23 cellular contexts compared by ENCODE assay signal in the genomic region with DNA sequence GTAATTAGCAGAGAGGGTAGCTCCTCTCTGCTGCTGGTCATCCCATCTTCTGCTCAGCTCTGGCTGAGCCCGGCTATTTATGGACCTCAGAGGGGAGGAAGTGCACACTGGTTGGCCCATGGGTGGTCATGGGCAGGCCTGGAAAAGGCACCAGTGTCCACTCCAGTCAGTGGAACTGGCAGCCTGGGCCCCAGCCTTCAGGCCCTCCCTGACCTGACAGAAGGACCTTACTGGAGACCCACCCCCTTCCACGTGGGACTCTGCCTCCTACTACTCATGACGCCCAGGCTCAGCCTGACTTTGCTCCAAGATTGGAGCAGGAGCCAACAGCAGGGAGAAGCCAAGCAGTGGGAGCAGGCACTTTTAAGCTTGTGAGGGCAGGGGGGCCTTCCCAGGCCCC. TPM values are rescaled to one million over a fixed set of nuclear protein-coding genes. Genes with fewer than 3 reads are reported as not detected.
DNase-seq lines count a peak whose midpoint lies in the region; ATAC-seq, FAIRE-seq and TF ChIP-seq lines count a peak whose summit lies in the region.
"Had no signal": no experiment of that assay in that cellular context is flagged by ENCODE, and none has a peak within 500 bp of the region (broad histone marks: within the 10 kb centered on the region; RNA-seq: fewer than 3 reads in every experiment).

No MANE protein-coding gene starts in this region.

- no peak overlapping the region for H3K18ac ChIP-seq in IMR-90 (ENCODE audit: low read depth, low read length)
- H3K18ac ChIP-seq in H1 (ENCODE audit: extremely low read depth, low read length): no peak overlapping the region

- H3K23ac ChIP-seq in IMR-90 (ENCODE audit: low read depth, low read length): no peak overlapping the region
- no peak overlapping the region for H3K23ac ChIP-seq in H1 (ENCODE audit: insufficient read length)

- H2BK5ac ChIP-seq in IMR-90 (ENCODE audit: low read depth, low read length, poor library complexity, severe bottlenecking) (no peak overlapping the region), H1 (ENCODE audit: low read depth, low read length) (no peak overlapping the region)

- H3K27me3 ChIP-seq in IMR-90 (ENCODE audit: control insufficient read depth, insufficient read depth, low read length): no peaks in the 10 kb centered on the region; the same call in 1 of the 2 replicates
- H3K27me3 ChIP-seq in OCI-LY3 (ENCODE audit: low read depth, low read length): no peaks in the 10 kb centered on the region
- H3K27me3 ChIP-seq in H1 (replicated peaks in 1 of 4; ENCODE audit: control insufficient read depth in 3 of 4, extremely low read depth in 1 of 4, insufficient read depth in 3 of 4, low read length in 3 of 4): peaks cover 0 to 1% (median 0%) of the 10 kb centered on the region in 4 experiments; a peak in 1 of 7 replicates
- H3K27me3 ChIP-seq in foreskin keratinocyte: no peaks in the 10 kb centered on the region

- no peak overlapping the region for H3K4ac ChIP-seq in IMR-90 (ENCODE audit: low read depth, low read length)
- no peak overlapping the region for H3K4ac ChIP-seq in H1 (replicated peaks; ENCODE audit: insufficient read length, low read depth, low read length)

- no peaks in the 10 kb centered on the region for H3K9me1 ChIP-seq in IMR-90 (ENCODE audit: insufficient read depth, low read length)

- POLR2A ChIA-PET in IMR-90 (lab: Charles Lee; ENCODE audit: unreplicated experiment) (no interaction called here), H1 (lab: Charles Lee; ENCODE audit: partially characterized antibody) (interaction anchor here (0.9 to 1.3 kb wide), 2 partner anchors 23 to 30 kb away, joined by 3 to 4 read pairs; no protein-coding TSS in a partner anchor)

- H3K4me3 ChIP-seq in IMR-90 (ENCODE audit: insufficient read depth, low read depth, low read length) (no peak overlapping the region), OCI-LY3 (ENCODE audit: low read length) (no peak overlapping the region), H1 (ENCODE audit: extremely low read depth in 1 of 4, insufficient read depth in 2 of 4, low read depth in 3 of 4, low read length in 4 of 4) (no peak overlapping the region)
- H3K4me3 ChIP-seq: GM12878, GM23248, HAP-1 had no signal

- H4K20me1 ChIP-seq in IMR-90 (ENCODE audit: insufficient read depth, low read length) (no peaks in the 10 kb centered on the region), OCI-LY3 (ENCODE audit: insufficient read depth, low read length) (no peaks in the 10 kb centered on the region), H1 (replicated peaks in 1 of 2; ENCODE audit: control insufficient read depth in 1 of 2, insufficient read depth in 2 of 2, low read length in 2 of 2) (no peaks in the 10 kb centered on the region)

- no peak overlapping the region for H3K4me2 ChIP-seq in IMR-90 (ENCODE audit: low read depth, low read length)
- no peak overlapping the region for H3K4me2 ChIP-seq in OCI-LY3 (ENCODE audit: low read length)
- H3K4me2 ChIP-seq in H1 (ENCODE audit: insufficient read depth in 1 of 2, low read depth in 2 of 2, low read length in 2 of 2): no peak overlapping the region

- H2AFZ ChIP-seq in IMR-90 (replicated peaks; ENCODE audit: low read length, poor library complexity) (no peak overlapping the region), OCI-LY3 (ENCODE audit: low read depth, low read length) (no peak overlapping the region), H1 (ENCODE audit: low read length) (no peak overlapping the region)
- H2AFZ ChIP-seq: GM23248 had no signal

- no peak overlapping the region for H2BK12ac ChIP-seq in H1 (ENCODE audit: low read depth, low read length)

- TF ChIP-seq RAD21 in IMR-90 (IDR thresholded peaks at IDR 0.05; ENCODE audit: low read length): no peak
- no peak for TF ChIP-seq RAD21 in H1 (IDR thresholded peaks at IDR 0.05 in 1 of 2, conservative IDR thresholded peaks at IDR 0.05 in 1 of 2; ENCODE audit: low read depth in 2 of 2, low read length in 2 of 2)

- no TSS peak for BruUV-seq in IMR-90 (replicated peaks; lab: Mats Ljungman, UMichigan)

- H2BK20ac ChIP-seq in IMR-90 (ENCODE audit: low read depth, low read length): 0 out of 2 replicates have a peak overlapping the region, but pooled peaks have one; percentile 32
- H2BK20ac ChIP-seq in H1 (ENCODE audit: low read length): no peak overlapping the region

- H2AK5ac ChIP-seq in IMR-90 (ENCODE audit: low read depth, low read length): no peak overlapping the region
- peak overlapping the region; percentile 75; the same call in 1 of the 2 replicates for H2AK5ac ChIP-seq in H1 (ENCODE audit: low read depth, low read length)

- H2BK120ac ChIP-seq in IMR-90 (ENCODE audit: low read depth, low read length) (peak overlapping the region; percentile 8; the same call in 1 of the 2 replicates), H1 (replicated peaks; ENCODE audit: low read depth, low read length) (no peak overlapping the region)

- ATAC-seq in IMR-90 (ENCODE audit: low read depth): no peak
- ATAC-seq in foreskin keratinocyte: no peak

- no peaks in the 10 kb centered on the region for H3K9me3 ChIP-seq in IMR-90 (ENCODE audit: control insufficient read depth, insufficient read depth, low read length)
- no peaks in the 10 kb centered on the region; the same call in 1 of the 2 replicates for H3K9me3 ChIP-seq in OCI-LY3 (ENCODE audit: insufficient read depth, low read length)
- no peaks in the 10 kb centered on the region for H3K9me3 ChIP-seq in H1 (ENCODE audit: insufficient read depth in 2 of 2, low read depth in 1 of 2, low read length in 1 of 2)
- H3K9me3 ChIP-seq: HAP-1 had no signal

- H3K4me1 ChIP-seq in IMR-90 (ENCODE audit: control insufficient read depth, insufficient read depth, low read length): no peaks in the 10 kb centered on the region
- peaks cover 46% of the 10 kb centered on the region for H3K4me1 ChIP-seq in OCI-LY3 (ENCODE audit: low read length)
- no peaks in the 10 kb centered on the region for H3K4me1 ChIP-seq in H1 (replicated peaks in 1 of 4; ENCODE audit: control insufficient read depth in 3 of 4, insufficient read depth in 4 of 4, low read length in 3 of 4)
- H3K4me1 ChIP-seq in foreskin keratinocyte: no peaks in the 10 kb centered on the region
- H3K4me1 ChIP-seq: HAP-1 had no signal

- no peak overlapping the region for H2AK9ac ChIP-seq in IMR-90 (replicated peaks; ENCODE audit: low read depth, low read length, poor library complexity)

- H4K5ac ChIP-seq in IMR-90 (ENCODE audit: low read depth, low read length) (no peak overlapping the region; the same call in 1 of the 2 replicates), H1 (ENCODE audit: insufficient read length, low read depth, low read length) (no peak overlapping the region)

- dilution Hi-C loops in IMR-90 (cut with HindIII; ENCODE audit: low sequenced_read_pairs, unreplicated experiment): no loop called here

- TF ChIP-seq CTCF in IMR-90 (conservative IDR thresholded peaks at IDR 0.05; ENCODE audit: low read depth, low read length) (no peak), OCI-LY3 (IDR thresholded peaks at IDR 0.05; ENCODE audit: low read depth, low read length) (no peak), H1 (IDR thresholded peaks at IDR 0.05; ENCODE audit: control extremely low read depth in 1 of 3, insufficient read depth in 1 of 3, low read depth in 1 of 3, low read length in 3 of 3) (no peak), GM10266 (IDR thresholded peaks at IDR 0.05; ENCODE audit: control insufficient read depth, insufficient read depth, low read depth, missing control alignments) (no peak), foreskin keratinocyte (conservative IDR thresholded peaks at IDR 0.05) (no peak)

- no peak overlapping the region for H4K91ac ChIP-seq in IMR-90 (ENCODE audit: insufficient read depth, low read depth, low read length)
- H4K91ac ChIP-seq in H1 (replicated peaks; ENCODE audit: insufficient read length, low read length): no peak overlapping the region

- H4K8ac ChIP-seq in IMR-90 (ENCODE audit: low read depth in 2 of 2, low read length in 2 of 2) (no peak overlapping the region), H1 (ENCODE audit: extremely low read depth, insufficient read depth, low read length) (no peak overlapping the region)

- no peaks in the 10 kb centered on the region for H3K36me3 ChIP-seq in IMR-90 (ENCODE audit: control insufficient read depth, insufficient read depth, low read length)
- peaks cover 15% of the 10 kb centered on the region for H3K36me3 ChIP-seq in OCI-LY3 (replicated peaks; ENCODE audit: low read depth, low read length)
- H3K36me3 ChIP-seq in H1 (ENCODE audit: control insufficient read depth in 2 of 4, insufficient read depth in 4 of 4, low read length in 3 of 4): no peaks in the 10 kb centered on the region
- H3K36me3 ChIP-seq: HAP-1 had no signal

- H3K79me2 ChIP-seq in OCI-LY3 (ENCODE audit: low read length) (0 out of 2 replicates have a peak, but pooled peaks cover under 1% of the 10 kb centered on the region), H1 (ENCODE audit: control insufficient read depth in 1 of 2, insufficient read depth in 2 of 2, low read length in 2 of 2) (no peaks in the 10 kb centered on the region)

- no peaks in the 10 kb centered on the region for H3K79me1 ChIP-seq in IMR-90 (ENCODE audit: low read depth in 1 of 2, low read length in 2 of 2)
- H3K79me1 ChIP-seq in H1 (ENCODE audit: low read depth, low read length): no peaks in the 10 kb centered on the region

- no CpG with 5 or more reads among the region's 3 CpGs for WGBS in IMR-90 (ENCODE audit: extremely low coverage in 2 of 2, insufficient read length in 1 of 2), 2 experiments
- 83% methylated on average over 3 of the region's 3 CpGs; no CpG with 5 or more reads in 1 of the 2 experiments for WGBS in H1 (ENCODE audit: extremely low coverage in 1 of 2, insufficient coverage in 1 of 2, insufficient read length in 1 of 2, insufficient replicate concordance in 2 of 2, low coverage in 1 of 2, low lambda C conversion rate in 2 of 2, missing lambda C conversion rate in 1 of 2), 2 experiments

- no peak for TF ChIP-seq EP300 in H1 (IDR thresholded peaks at IDR 0.05; ENCODE audit: borderline replicate concordance in 1 of 2, low read depth in 2 of 2, low read length in 2 of 2)

- no peak for FAIRE-seq in H1 (lab: Jason Lieb, UNC)
- FAIRE-seq: G401.6, GM12878 had no signal

- no peak overlapping the region for H3K9ac ChIP-seq in IMR-90 (ENCODE audit: low read depth, low read length)
- peak overlapping the region; percentile 47; the same call in 1 of the 2 replicates for H3K9ac ChIP-seq in OCI-LY3 (ENCODE audit: low read length)
- H3K9ac ChIP-seq in H1 (replicated peaks in 1 of 4; ENCODE audit: extremely low read depth in 1 of 4, low read depth in 3 of 4, low read length in 3 of 4): no peak overlapping the region
- H3K9ac ChIP-seq: GM23248 had no signal

- H3K23me2 ChIP-seq in H1 (ENCODE audit: low read depth, low read length): no peaks in the 10 kb centered on the region; the same call in 1 of the 2 replicates

- TF ChIP-seq POLR2A in IMR-90 (IDR thresholded peaks at IDR 0.05; ENCODE audit: low read depth, low read length) (no peak), H1 (IDR thresholded peaks at IDR 0.05; ENCODE audit: control extremely low read depth in 1 of 2, low read depth in 2 of 2, low read length in 2 of 2) (no peak)

- DNase-seq in IMR-90: no peak
- no peak for DNase-seq in H1 (ENCODE audit: low read depth in 1 of 2, low spot score in 2 of 2)
- DNase-seq in posterior vena cava (ENCODE audit: low spot score): peak; percentile 71
- DNase-seq in Kasumi-1 (lab: John Stamatoyannopoulos, UW): no peak
- DNase-seq in GM10266 (ENCODE audit: extremely low spot score): no peak
- no peak for DNase-seq in foreskin keratinocyte
- DNase-seq: C1 segment of cervical spinal cord; Calu3; CD4-positive, alpha-beta memory T cell; COR-L47; DMS53; DMS79 treated with DMSO at 0.1 percent for 48 hours; GM23248; HFFc6 had no signal

- in situ Hi-C loops in IMR-90 (cut with MboI; ENCODE audit: low sequenced_read_pairs): loop anchor here (5.0 kb wide), 1 partner anchor 69 kb away; no protein-coding TSS in a partner anchor

- H2BK15ac ChIP-seq in IMR-90 (ENCODE audit: low read depth, low read length) (peak overlapping the region; percentile 53; the same call in 1 of the 3 replicates), H1 (ENCODE audit: low read length) (no peak overlapping the region)

- H3K14ac ChIP-seq in IMR-90 (replicated peaks; ENCODE audit: low read depth, low read length) (no peak overlapping the region), H1 (ENCODE audit: insufficient read length) (no peak overlapping the region)

- CTCF ChIA-PET in IMR-90 (lab: Yijun Ruan, JAX) (interaction anchor here (0.6 to 2.0 kb wide), 2 partner anchors 55 to 71 kb away, joined by 4 to 13 read pairs; no protein-coding TSS in a partner anchor), H1 (lab: Charles Lee; ENCODE audit: partially characterized antibody) (interaction anchor here (0.7 to 6.7 kb wide), 14 partner anchors 13 to 158 kb away, joined by 3 to 88 read pairs (median 5); partner anchors contain the start of gene SDAD1)

- no peak overlapping the region for H3K27ac ChIP-seq in IMR-90 (ENCODE audit: insufficient read depth, low read length)
- H3K27ac ChIP-seq in OCI-LY3 (ENCODE audit: low read length): peak overlapping the region; percentile 63
- no peak overlapping the region for H3K27ac ChIP-seq in H1 (ENCODE audit: low read depth, low read length)
- no peak overlapping the region for H3K27ac ChIP-seq in foreskin keratinocyte
- H3K27ac ChIP-seq: GM23248 had no signal

- H3K56ac ChIP-seq in IMR-90 (ENCODE audit: extremely low read depth, insufficient read depth, low read length) (no peak overlapping the region), H1 (replicated peaks; ENCODE audit: insufficient read length, low read depth, low read length) (no peak overlapping the region)

- intact Hi-C loops in IMR-90 (cut with micrococcal nuclease): loop anchor here (10.0 kb wide), 1 partner anchor 152 kb away; no protein-coding TSS in a partner anchor
- intact Hi-C loops in posterior vena cava (cut with DNase I): loop anchor here in 1 of 2 donors (5.0 kb wide), 1 partner anchor 69 kb away; no protein-coding TSS in a partner anchor

RNA-seq across cellular contexts. Expression of gene ART3, which starts 8.0 kb away (rescaled TPM):
- total RNA-seq in IMR-90 (2012; rRNA removed): not detected in 2 replicates
- polyA plus RNA-seq in IMR-90 (2012; rRNA removed): 0.15 and 0.30 TPM in 2 replicates
- 0.03 TPM in 1 of 2 replicates, not detected in the other for polyA plus RNA-seq in IMR-90 (2012; cell fraction: cytosol; rRNA removed)
- polyA plus RNA-seq in IMR-90 (2012; cell fraction: nucleus; rRNA removed; ENCODE audit: low replicate concordance): 0.08 TPM in 1 of 2 replicates, not detected in the other
- total RNA-seq in H1 (2021; fragmentation: NEBNext Ultra II Directional; extraction: Animal tissue kit (Norgen Biotek cat#: 25700)): 0.63 and 2.0 TPM in 2 replicates
- 0.13 and 0.21 TPM in 2 replicates for polyA plus RNA-seq in H1 (2011; rRNA removed)
- 0.74 TPM for polyA plus RNA-seq in H1 (2011; cell fraction: cytosol; rRNA removed)
- polyA plus RNA-seq in H1 (2011; cell fraction: nucleus; rRNA removed): 0.64 TPM
- polyA plus RNA-seq in H1 (2012, experiment 1 of 2): 0.50 to 1.0 TPM (median 0.69 TPM) in 4 replicates
- polyA plus RNA-seq in H1 (2012, experiment 2 of 2): 2.7 TPM
- 1.1 TPM for polyA plus RNA-seq in H1 (2013, experiment 1 of 2)
- 0.92 TPM for polyA plus RNA-seq in H1 (2013, experiment 2 of 2)
- 0.28 and 1.0 TPM in 2 replicates for polyA minus RNA-seq in H1 (2011; rRNA and poly(A)+ RNA removed)
- polyA minus RNA-seq in H1 (2011; cell fraction: cytosol; rRNA and poly(A)+ RNA removed): not detected
- polyA minus RNA-seq in H1 (2011; cell fraction: nucleus; rRNA and poly(A)+ RNA removed): 0.80 TPM
- total RNA-seq in posterior vena cava: under 1 TPM in 1 of 2 donors, not detected in 1; 0.37 TPM
- total RNA-seq in foreskin keratinocyte: 0.41 TPM in 1 of 2 replicates, not detected in the other
- 0.22 and 0.27 TPM in 2 replicates for polyA plus RNA-seq in foreskin keratinocyte
- total RNA-seq: A172; A673; CD4-positive, alpha-beta memory T cell; Daoy; GM12878; GM23248; HFFc6 had no signal
- polyA plus RNA-seq: BJ; CD4-positive, alpha-beta memory T cell; GM23248 had no signal

RNA-seq across cellular contexts. Expression of gene CXCL11, which starts 30.7 kb away (rescaled TPM):
- total RNA-seq in IMR-90 (2012; rRNA removed): under 0.01 TPM in 2 replicates
- polyA plus RNA-seq in IMR-90 (2012; rRNA removed): not detected in 2 replicates
- not detected in 2 replicates for polyA plus RNA-seq in IMR-90 (2012; cell fraction: cytosol; rRNA removed)
- polyA plus RNA-seq in IMR-90 (2012; cell fraction: nucleus; rRNA removed; ENCODE audit: low replicate concordance): not detected in 2 replicates
- total RNA-seq in H1 (2021; fragmentation: NEBNext Ultra II Directional; extraction: Animal tissue kit (Norgen Biotek cat#: 25700)): 0.33 TPM in 1 of 2 replicates, not detected in the other
- polyA plus RNA-seq in H1 (2011; rRNA removed): 0.16 and 0.18 TPM in 2 replicates
- 0.27 TPM for polyA plus RNA-seq in H1 (2011; cell fraction: cytosol; rRNA removed)
- polyA plus RNA-seq in H1 (2011; cell fraction: nucleus; rRNA removed): 0.20 TPM
- polyA plus RNA-seq in H1 (2012, experiment 1 of 2): 0.19 to 0.27 TPM (median 0.24 TPM) in 4 replicates
- polyA plus RNA-seq in H1 (2012, experiment 2 of 2): not detected
- polyA plus RNA-seq in H1 (2013, experiment 1 of 2): 0.20 TPM
- 0.22 TPM for polyA plus RNA-seq in H1 (2013, experiment 2 of 2)
- 0.37 and 0.38 TPM in 2 replicates for polyA minus RNA-seq in H1 (2011; rRNA and poly(A)+ RNA removed)
- not detected for polyA minus RNA-seq in H1 (2011; cell fraction: cytosol; rRNA and poly(A)+ RNA removed)
- not detected for polyA minus RNA-seq in H1 (2011; cell fraction: nucleus; rRNA and poly(A)+ RNA removed)
- total RNA-seq in posterior vena cava: under 1 TPM in 1 of 2 donors, not detected in 1; 0.14 TPM
- total RNA-seq in foreskin keratinocyte: 0.18 and 0.44 TPM in 2 replicates
- 0.28 and 0.32 TPM in 2 replicates for polyA plus RNA-seq in foreskin keratinocyte
- total RNA-seq: A172; CD4-positive, alpha-beta memory T cell; GM12878; GM23248; H4; HFFc6 had no signal
- polyA plus RNA-seq: BJ; CD4-positive, alpha-beta memory T cell; GM23248 had no signal

RNA-seq across cellular contexts. Expression of gene CXCL10, which starts 43.2 kb away (rescaled TPM):
- total RNA-seq in IMR-90 (2012; rRNA removed) (0.18 and 0.28 TPM in 2 replicates), posterior vena cava (under 1 TPM; 0.19 to 0.32 TPM), foreskin keratinocyte (0.28 and 0.44 TPM in 2 replicates)
- polyA plus RNA-seq in IMR-90 (2012; rRNA removed) (0.14 and 0.15 TPM in 2 replicates), H1 (2011; rRNA removed) (not detected in 2 replicates), foreskin keratinocyte (0.21 and 0.30 TPM in 2 replicates)
- polyA plus RNA-seq in IMR-90 (2012; cell fraction: cytosol; rRNA removed): 0.05 TPM in 1 of 2 replicates, not detected in the other
- 0.07 TPM in 1 of 2 replicates, not detected in the other for polyA plus RNA-seq in IMR-90 (2012; cell fraction: nucleus; rRNA removed; ENCODE audit: low replicate concordance)
- total RNA-seq in H1 (2021; fragmentation: NEBNext Ultra II Directional; extraction: Animal tissue kit (Norgen Biotek cat#: 25700)): not detected in 2 replicates
- polyA plus RNA-seq in H1 (2011; cell fraction: cytosol; rRNA removed): not detected
- not detected for polyA plus RNA-seq in H1 (2011; cell fraction: nucleus; rRNA removed)
- polyA plus RNA-seq in H1 (2012, experiment 1 of 2): not detected in 4 replicates
- not detected for polyA plus RNA-seq in H1 (2012, experiment 2 of 2)
- polyA plus RNA-seq in H1 (2013, experiment 1 of 2): not detected
- polyA plus RNA-seq in H1 (2013, experiment 2 of 2): not detected
- polyA minus RNA-seq in H1 (2011; rRNA and poly(A)+ RNA removed): not detected in 2 replicates
- not detected for polyA minus RNA-seq in H1 (2011; cell fraction: cytosol; rRNA and poly(A)+ RNA removed)
- not detected for polyA minus RNA-seq in H1 (2011; cell fraction: nucleus; rRNA and poly(A)+ RNA removed)
- total RNA-seq: A172, GM23248, HFFc6 had no signal
- polyA plus RNA-seq: BJ, GM23248 had no signal

RNA-seq across cellular contexts. Expression of gene CXCL9, which starts 59.2 kb away (rescaled TPM):
- total RNA-seq in IMR-90 (2012; rRNA removed) (not detected in 2 replicates), posterior vena cava (1 to 10 TPM in 1 of 2 donors, under 1 TPM in 1; 0.56 to 2.1 TPM), foreskin keratinocyte (not detected in 2 replicates)
- polyA plus RNA-seq in IMR-90 (2012; rRNA removed) (not detected in 2 replicates), H1 (2011; rRNA removed) (not detected in 2 replicates), foreskin keratinocyte (0.01 TPM in 1 of 2 replicates, not detected in the other)
- not detected in 2 replicates for polyA plus RNA-seq in IMR-90 (2012; cell fraction: cytosol; rRNA removed)
- polyA plus RNA-seq in IMR-90 (2012; cell fraction: nucleus; rRNA removed; ENCODE audit: low replicate concordance): not detected in 2 replicates
- total RNA-seq in H1 (2021; fragmentation: NEBNext Ultra II Directional; extraction: Animal tissue kit (Norgen Biotek cat#: 25700)): not detected in 2 replicates
- polyA plus RNA-seq in H1 (2011; cell fraction: cytosol; rRNA removed): not detected
- not detected for polyA plus RNA-seq in H1 (2011; cell fraction: nucleus; rRNA removed)
- not detected in 4 replicates for polyA plus RNA-seq in H1 (2012, experiment 1 of 2)
- polyA plus RNA-seq in H1 (2012, experiment 2 of 2): not detected
- not detected for polyA plus RNA-seq in H1 (2013, experiment 1 of 2)
- polyA plus RNA-seq in H1 (2013, experiment 2 of 2): not detected
- not detected in 2 replicates for polyA minus RNA-seq in H1 (2011; rRNA and poly(A)+ RNA removed)
- polyA minus RNA-seq in H1 (2011; cell fraction: cytosol; rRNA and poly(A)+ RNA removed): not detected
- not detected for polyA minus RNA-seq in H1 (2011; cell fraction: nucleus; rRNA and poly(A)+ RNA removed)
- total RNA-seq: A172, A673, Calu3, Daoy, GM23248, H4, HFFc6 had no signal
- polyA plus RNA-seq: BJ; CD4-positive, alpha-beta memory T cell; GM23248 had no signal
